1 cellular context compared by ENCODE assay signal in genomic region chr7:143765672-143766071, GRCh38.
TF ChIP-seq lines count a peak whose summit lies in the region.

No MANE protein-coding gene starts in this region.

TF ChIP-seq in SK-N-SH, 30 proteins besides CTCF, POLR2A, EP300 and RAD21:
- 0 out of 2 replicates have a peak, but pooled peaks have one; percentile 17 for TF ChIP-seq TCF12 (IDR thresholded peaks at IDR 0.05)
